Comparison of ENCODE assay signal across 8 cellular contexts in genomic region chr16:85935957-85936760, GRCh38. TPM values are rescaled to one million over a fixed set of nuclear protein-coding genes. Genes with fewer than 3 reads are reported as not detected.
DNase-seq lines count a peak whose midpoint lies in the region; ATAC-seq and TF ChIP-seq lines count a peak whose summit lies in the region.

No MANE protein-coding gene starts in this region.

- POLR2A ChIA-PET in GM10248 (lab: Yijun Ruan, JAX): interaction anchor here (1.0 kb wide), 1 partner anchor 8 kb away, joined by 3 read pairs; no protein-coding TSS in a partner anchor

- peak; percentile 74 for ATAC-seq in GM21737 (IDR thresholded peaks at IDR 0.05; ENCODE audit: unreplicated experiment)

- CTCF ChIA-PET in GM10248 (lab: Yijun Ruan, JAX): interaction anchor here (0.8 to 2.6 kb wide), 10 partner anchors 10 to 116 kb away, joined by 3 to 19 read pairs (median 4); no protein-coding TSS in a partner anchor

- TF ChIP-seq CTCF in GM10248 (IDR thresholded peaks at IDR 0.05; ENCODE audit: control extremely low read depth, extremely low read depth, low read depth, missing control alignments): no peak

- DNase-seq in GM10248 (ENCODE audit: extremely low spot score): peak; percentile 82
- peak; percentile 70 for DNase-seq in NAMALWA (ENCODE audit: low spot score)
- DNase-seq in activated T-cell treated with anti-CD3 and anti-CD28 coated beads, Interleukin-2, amount 50 U/mL, for 48 hours: peak; percentile 84 to 86
- peak; percentile 52 to 65 for DNase-seq in stimulated activated CD4-positive, alpha-beta T cell treated with anti-CD3 and anti-CD28 coated beads, Interleukin-1b, Interleukin-23, amount 100 ng/mL, for 4 hours (ENCODE audit: low read depth in 2 of 2)
- no peak for DNase-seq in mesenteric fat pad (ENCODE audit: low spot score)
- no peak for DNase-seq in NCI-H2029 (lab: John Stamatoyannopoulos, UW)
- DNase-seq in NCI-H2107 treated with DMSO at 0.1 percent for 48 hours (lab: John Stamatoyannopoulos, UW; ENCODE audit: unreplicated experiment): no peak

RNA-seq across cellular contexts. Expression of gene IRF8, which starts 37.2 kb away (rescaled TPM):
- 112 TPM for total RNA-seq in mesenteric fat pad

Comparison
In these comparisons a context has a peak if more than half of its experiments do, and no peak if none do; other contexts are left out.
1. DNase-seq: peak in GM10248 (single experiment), NAMALWA (single experiment), activated T-cell treated with anti-CD3 and anti-CD28 coated beads, Interleukin-2, amount 50 U/mL, for 48 hours (2 of 2) and stimulated activated CD4-positive, alpha-beta T cell treated with anti-CD3 and anti-CD28 coated beads, Interleukin-1b, Interleukin-23, amount 100 ng/mL, for 4 hours (2 of 2); none in mesenteric fat pad (single experiment), NCI-H2029 (single experiment) and NCI-H2107 treated with DMSO at 0.1 percent for 48 hours (single experiment).